In genomic region chr17:75108193-75108592, GRCh38 we compare ENCODE assay signal across 10 cellular contexts. TPM values are rescaled to one million over a fixed set of nuclear protein-coding genes. Genes with fewer than 3 reads are reported as not detected.
DNase-seq lines count a peak whose midpoint lies in the region; ATAC-seq and TF ChIP-seq lines count a peak whose summit lies in the region.
"Had no signal": no experiment of that assay in that cellular context is flagged by ENCODE, and none has a peak within 500 bp of the region (broad histone marks: within the 10 kb centered on the region; RNA-seq: fewer than 3 reads in every experiment).

No MANE protein-coding gene starts in this region.

- no peaks in the 10 kb centered on the region for H3K9me3 ChIP-seq in endodermal cell (ENCODE audit: control insufficient read depth, low read length)
- H3K9me3 ChIP-seq: HAP-1 had no signal

- no peaks in the 10 kb centered on the region for H3K9me3 Mint-ChIP-seq in activated T-cell treated with anti-CD3 and anti-CD28 coated beads, Interleukin-2, amount 50 U/mL, for 72 hours
- H3K9me3 Mint-ChIP-seq in endodermal cell (no peaks in the 10 kb centered on the region), progenitor cell of endocrine pancreas (ENCODE audit: low read depth) (no peaks in the 10 kb centered on the region)

- no peak for ATAC-seq in activated T-cell treated with anti-CD3 and anti-CD28 coated beads, Interleukin-2, amount 50 U/mL, for 72 hours (replicated peaks in 1 of 2)
- ATAC-seq in GM19328 (IDR thresholded peaks at IDR 0.05; ENCODE audit: unreplicated experiment) (no peak), HG02588 (IDR thresholded peaks at IDR 0.05; ENCODE audit: unreplicated experiment) (no peak)
- ATAC-seq: esophagus mucosa had no signal

- peaks cover 19% of the 10 kb centered on the region for H3K4me1 ChIP-seq in endodermal cell (ENCODE audit: control insufficient read depth, insufficient read depth, low read length)

- peak overlapping the region; percentile 92 for H3K4me3 Mint-ChIP-seq in activated T-cell treated with anti-CD3 and anti-CD28 coated beads, Interleukin-2, amount 50 U/mL, for 72 hours
- peak overlapping the region; percentile 82 for H3K4me3 Mint-ChIP-seq in endodermal cell
- H3K4me3 Mint-ChIP-seq in progenitor cell of endocrine pancreas (ENCODE audit: low read depth), result peak overlapping the region; percentile 86

- H3K27me3 Mint-ChIP-seq in activated T-cell treated with anti-CD3 and anti-CD28 coated beads, Interleukin-2, amount 50 U/mL, for 72 hours (ENCODE audit: low read depth), result no peaks in the 10 kb centered on the region
- H3K27me3 Mint-ChIP-seq in endodermal cell (ENCODE audit: insufficient read depth) (no peaks in the 10 kb centered on the region), progenitor cell of endocrine pancreas (peaks cover 9% of the 10 kb centered on the region)

- H3K4me3 ChIP-seq in endodermal cell (ENCODE audit: low read length), result no peak overlapping the region

- H3K36me3 ChIP-seq in endodermal cell (ENCODE audit: control insufficient read depth, insufficient read depth, low read length), result peaks cover 10% of the 10 kb centered on the region

- no peak overlapping the region for H3K27ac Mint-ChIP-seq in activated T-cell treated with anti-CD3 and anti-CD28 coated beads, Interleukin-2, amount 50 U/mL, for 72 hours
- H3K27ac Mint-ChIP-seq in endodermal cell (no peak overlapping the region), progenitor cell of endocrine pancreas (no peak overlapping the region)

- H3K36me3 Mint-ChIP-seq in activated T-cell treated with anti-CD3 and anti-CD28 coated beads, Interleukin-2, amount 50 U/mL, for 72 hours (ENCODE audit: insufficient read depth in 2 of 2), result peaks cover 5% of the 10 kb centered on the region in 2 donors
- peaks cover 37% of the 10 kb centered on the region for H3K36me3 Mint-ChIP-seq in endodermal cell (ENCODE audit: low read depth)
- peaks cover 7% of the 10 kb centered on the region for H3K36me3 Mint-ChIP-seq in progenitor cell of endocrine pancreas (ENCODE audit: insufficient read depth)

- no peaks in the 10 kb centered on the region for H3K27me3 ChIP-seq in endodermal cell (ENCODE audit: control insufficient read depth, insufficient read depth, low read length, poor library complexity, severe bottlenecking)

- 92% methylated on average over 2 of the region's 2 CpGs; no CpG with 5 or more reads in 1 of the 2 experiments for WGBS in endodermal cell (ENCODE audit: insufficient coverage in 1 of 2, insufficient read length in 1 of 2), 2 experiments

- peaks cover 29% of the 10 kb centered on the region for H3K4me1 Mint-ChIP-seq in activated T-cell treated with anti-CD3 and anti-CD28 coated beads, Interleukin-2, amount 50 U/mL, for 72 hours (ENCODE audit: low read depth)
- H3K4me1 Mint-ChIP-seq in endodermal cell (peaks cover 29% of the 10 kb centered on the region), progenitor cell of endocrine pancreas (ENCODE audit: low read depth) (peaks cover 11% of the 10 kb centered on the region)

- no peak for DNase-seq in activated T-cell treated with anti-CD3 and anti-CD28 coated beads, Interleukin-2, amount 50 U/mL, for 72 hours
- DNase-seq in activated T-cell treated with anti-CD3 and anti-CD28 coated beads for 4 hours (no peak), RWPE1 (ENCODE audit: low spot score) (no peak), endodermal cell (peak; percentile 62), progenitor cell of endocrine pancreas (ENCODE audit: low spot score, unreplicated experiment) (no peak)
- DNase-seq in effector CD4-positive, alpha-beta T cell, result no peak

- no peak for TF ChIP-seq CTCF in RWPE1 (conservative IDR thresholded peaks at IDR 0.05; ENCODE audit: low read depth)
- no peak for TF ChIP-seq CTCF in endodermal cell (conservative IDR thresholded peaks at IDR 0.05)
- TF ChIP-seq CTCF in progenitor cell of endocrine pancreas (IDR thresholded peaks at IDR 0.05; ENCODE audit: unreplicated experiment), result no peak

- H3K27ac ChIP-seq in RWPE1, result peak overlapping the region; percentile 12; the same call in 1 of the 2 replicates
- no peak overlapping the region for H3K27ac ChIP-seq in endodermal cell (ENCODE audit: low read depth, low read length)

- CTCF ChIA-PET in RWPE1 (lab: Yijun Ruan, JAX), result interaction anchor here (0.6 to 4.7 kb wide), 2 partner anchors 38 to 100 kb away, joined by 3 to 28 read pairs; no protein-coding TSS in a partner anchor

- POLR2A ChIA-PET in RWPE1 (lab: Yijun Ruan, JAX; ENCODE audit: low non-redundant PET), result interaction anchor here (1.0 kb wide), 1 partner anchor 23 kb away, joined by 4 read pairs; the partner anchor contains the start of gene NT5C

- H3K9ac ChIP-seq in endodermal cell (ENCODE audit: extremely low read depth, low read length, poor library complexity, severe bottlenecking), result no peak overlapping the region

RNA-seq across cellular contexts. Expression of gene ARMC7, which starts 1.6 kb away (rescaled TPM):
- 10 to 100 TPM; 10.6 to 12.9 TPM for total RNA-seq in activated T-cell treated with anti-CD3 and anti-CD28 coated beads, Interleukin-2, amount 50 U/mL, for 72 hours
- total RNA-seq in endodermal cell (10 to 100 TPM; 20.0 to 26.6 TPM), progenitor cell of endocrine pancreas (16.7 and 16.9 TPM in 2 replicates)
- 14.0 TPM for polyA plus RNA-seq in endodermal cell (2013, experiment 1 of 2)
- 12.3 TPM for polyA plus RNA-seq in endodermal cell (2013, experiment 2 of 2)

RNA-seq across cellular contexts. Expression of gene SLC16A5, which starts 20.4 kb away (rescaled TPM):
- 1 to 10 TPM; 7.5 to 9.8 TPM for total RNA-seq in activated T-cell treated with anti-CD3 and anti-CD28 coated beads, Interleukin-2, amount 50 U/mL, for 72 hours
- total RNA-seq in endodermal cell (10 to 100 TPM; 28.8 to 54.0 TPM), progenitor cell of endocrine pancreas (16.0 and 16.9 TPM in 2 replicates)
- polyA plus RNA-seq in endodermal cell (2013, experiment 1 of 2), result 10.8 TPM
- 7.6 TPM for polyA plus RNA-seq in endodermal cell (2013, experiment 2 of 2)

RNA-seq across cellular contexts. Expression of gene NT5C, which starts 23.3 kb away (rescaled TPM):
- 10 to 100 TPM; 56.5 to 65.9 TPM for total RNA-seq in activated T-cell treated with anti-CD3 and anti-CD28 coated beads, Interleukin-2, amount 50 U/mL, for 72 hours
- 10 to 100 TPM; 69.1 to 80.3 TPM for total RNA-seq in endodermal cell
- polyA plus RNA-seq in endodermal cell (2013, experiment 1 of 2), result 71.1 TPM
- polyA plus RNA-seq in endodermal cell (2013, experiment 2 of 2), result 57.0 TPM
- 53.3 and 58.8 TPM in 2 replicates for total RNA-seq in progenitor cell of endocrine pancreas

RNA-seq across cellular contexts. Expression of gene JPT1, which starts 46.1 kb away (rescaled TPM):
- total RNA-seq in activated T-cell treated with anti-CD3 and anti-CD28 coated beads, Interleukin-2, amount 50 U/mL, for 72 hours, result 100 to 1,000 TPM; 162 to 188 TPM
- total RNA-seq in endodermal cell (100 to 1,000 TPM; 148 to 156 TPM), progenitor cell of endocrine pancreas (202 TPM in 2 replicates)
- 352 TPM for polyA plus RNA-seq in endodermal cell (2013, experiment 1 of 2)
- polyA plus RNA-seq in endodermal cell (2013, experiment 2 of 2), result 339 TPM
